Comparison of ENCODE assay signal across 1 cellular context in genomic region chr6:102417368-102417767, GRCh38.
TF ChIP-seq lines count a peak whose summit lies in the region.

No MANE protein-coding gene starts in this region.

TF ChIP-seq in H1, 55 proteins besides CTCF, POLR2A, EP300 and RAD21 (continued from another document):
- TF ChIP-seq CHD7 (IDR thresholded peaks at IDR 0.05; ENCODE audit: insufficient replicate concordance, low read length) (no peak), POU5F1 (IDR thresholded peaks at IDR 0.05; ENCODE audit: low read depth, low read length) (no peak), GABPA (IDR thresholded peaks at IDR 0.05; ENCODE audit: borderline replicate concordance, insufficient read depth, low read length) (no peak), PHF8 (conservative IDR thresholded peaks at IDR 0.05; ENCODE audit: low read depth, low read length) (no peak), RXRA (IDR thresholded peaks at IDR 0.05; ENCODE audit: insufficient read depth, low read depth, low read length) (no peak), YY1 (IDR thresholded peaks at IDR 0.05; ENCODE audit: low read depth, low read length) (no peak), GTF2F1 (IDR thresholded peaks at IDR 0.05; ENCODE audit: borderline replicate concordance, low read depth, low read length) (no peak), TEAD4 (IDR thresholded peaks at IDR 0.05; ENCODE audit: low read depth, low read length) (no peak), HDAC6 (IDR thresholded peaks at IDR 0.05; ENCODE audit: low read depth, low read length) (no peak), KDM1A (IDR thresholded peaks at IDR 0.05; ENCODE audit: borderline replicate concordance, low read length) (no peak), TBP (IDR thresholded peaks at IDR 0.05; ENCODE audit: low read depth, low read length) (no peak), RNF2 (IDR thresholded peaks at IDR 0.05; ENCODE audit: borderline replicate concordance, low read depth, low read length, missing control alignments, poor library complexity, severe bottlenecking) (no peak), NANOG (IDR thresholded peaks at IDR 0.05; ENCODE audit: insufficient read depth, low read depth, low read length, poor library complexity, severe bottlenecking) (no peak)
